33 cellular contexts compared by ENCODE assay signal in genomic region chr10:58753425-58753824, GRCh38.
"Had no signal": no experiment of that assay in that cellular context is flagged by ENCODE, and none has a peak within 500 bp of the region (broad histone marks: within the 10 kb centered on the region; RNA-seq: fewer than 3 reads in every experiment).

No MANE protein-coding gene starts in this region.

- H3K4me3 ChIP-seq: SJCRH30, SK-N-MC had no signal

- DNase-seq: activated CD4-positive, alpha-beta memory T cell treated with anti-CD3 and anti-CD28 coated beads, Interleukin-2, amount 10 ng/mL, durations not matched to agents 7 days and 5 days; activated CD4-positive, alpha-beta T cell treated with anti-CD3 and anti-CD28 coated beads for 1 hour; activated CD4-positive, alpha-beta T cell treated with anti-CD3 and anti-CD28 coated beads for 48 hours; activated CD4-positive, CD25-positive, alpha-beta regulatory T cell; activated CD8-positive, alpha-beta memory T cell treated with anti-CD3 and anti-CD28 coated beads for 24 hours; activated CD8-positive, alpha-beta memory T cell treated with anti-CD3 and anti-CD28 coated beads, Interleukin-2, amount 10 ng/mL, durations not matched to agents 7 days and 5 days; activated CD8-positive, alpha-beta memory T cell treated with anti-CD3 and anti-CD28 coated beads, Interleukin-2, amount 50 U/mL, for 48 hours; activated effector memory CD4-positive, alpha-beta T cell treated with Interleukin-2 at 50 U/mL for 16 hours; activated naive CD4-positive, alpha-beta T cell treated with anti-CD3 and anti-CD28 coated beads, Interleukin-2, amount 10 ng/mL, durations not matched to agents 7 days and 5 days; activated naive CD8-positive, alpha-beta T cell treated with anti-CD3 and anti-CD28 coated beads, Interleukin-2, amount 50 U/mL, for 24 hours; activated T-cell treated with anti-CD3 and anti-CD28 coated beads, Interleukin-2, amount 50 U/mL, for 48 hours; anterior cingulate cortex; brain microvascular endothelial cell; MM.1S; MV-4-11; NCI-H1092; NCI-H1436 treated with DMSO at 0.1 percent for 48 hours; NCI-H1694 treated with DMSO at 0.1 percent for 48 hours; NCI-H2029; NCI-H345; NCI-H524 treated with DMSO at 0.1 percent for 48 hours; SHP77; SJCRH30; SW 1271; T-helper 1 cell; T-helper 2 cell; T-helper 9 cell; WERI-Rb-1 had no signal

- H3K36me3 Mint-ChIP-seq: activated CD8-positive, alpha-beta memory T cell treated with anti-CD3 and anti-CD28 coated beads, Interleukin-2, amount 10 ng/mL, durations not matched to agents 7 days and 5 days; activated naive CD4-positive, alpha-beta T cell treated with anti-CD3 and anti-CD28 coated beads, Interleukin-2, amount 10 ng/mL, durations not matched to agents 7 days and 5 days; activated naive CD8-positive, alpha-beta T cell had no signal

- H3K36me3 ChIP-seq: brain microvascular endothelial cell, SJCRH30, WERI-Rb-1 had no signal

- H3K27me3 Mint-ChIP-seq: activated CD8-positive, alpha-beta memory T cell treated with anti-CD3 and anti-CD28 coated beads, Interleukin-2, amount 10 ng/mL, durations not matched to agents 7 days and 5 days; activated naive CD4-positive, alpha-beta T cell treated with anti-CD3 and anti-CD28 coated beads, Interleukin-2, amount 10 ng/mL, durations not matched to agents 7 days and 5 days; activated naive CD8-positive, alpha-beta T cell treated with anti-CD3 and anti-CD28 coated beads, Interleukin-2, amount 50 U/mL, for 24 hours; central memory CD8-positive, alpha-beta T cell had no signal

- H3K27ac ChIP-seq: brain microvascular endothelial cell, KMS-11, SJCRH30, SK-N-MC, WERI-Rb-1 had no signal

- H3K9me3 Mint-ChIP-seq: activated CD4-positive, alpha-beta memory T cell treated with anti-CD3 and anti-CD28 coated beads, Interleukin-2, amount 10 ng/mL, durations not matched to agents 7 days and 5 days; activated naive CD4-positive, alpha-beta T cell treated with anti-CD3 and anti-CD28 coated beads, Interleukin-2, amount 10 ng/mL, durations not matched to agents 7 days and 5 days; activated naive CD8-positive, alpha-beta T cell treated with anti-CD3 and anti-CD28 coated beads, Interleukin-2, amount 50 U/mL, for 24 hours; central memory CD8-positive, alpha-beta T cell had no signal

- H3K9ac ChIP-seq: KMS-11 had no signal

- H3K4me1 Mint-ChIP-seq: activated CD4-positive, alpha-beta memory T cell treated with anti-CD3 and anti-CD28 coated beads, Interleukin-2, amount 10 ng/mL, durations not matched to agents 7 days and 5 days; activated CD8-positive, alpha-beta memory T cell treated with anti-CD3 and anti-CD28 coated beads, Interleukin-2, amount 10 ng/mL, durations not matched to agents 7 days and 5 days; activated naive CD4-positive, alpha-beta T cell treated with anti-CD3 and anti-CD28 coated beads, Interleukin-2, amount 10 ng/mL, durations not matched to agents 7 days and 5 days; activated naive CD8-positive, alpha-beta T cell treated with anti-CD3 and anti-CD28 coated beads, Interleukin-2, amount 50 U/mL, for 24 hours; central memory CD8-positive, alpha-beta T cell had no signal

- H3K9me3 ChIP-seq: SJCRH30 had no signal

- H3K27me3 ChIP-seq: brain microvascular endothelial cell, SJCRH30 had no signal

- H3K4me2 ChIP-seq: KMS-11 had no signal

- H3K27ac Mint-ChIP-seq: activated CD4-positive, alpha-beta memory T cell treated with anti-CD3 and anti-CD28 coated beads, Interleukin-2, amount 10 ng/mL, durations not matched to agents 7 days and 5 days; activated CD8-positive, alpha-beta memory T cell treated with anti-CD3 and anti-CD28 coated beads, Interleukin-2, amount 10 ng/mL, durations not matched to agents 7 days and 5 days; activated naive CD4-positive, alpha-beta T cell treated with anti-CD3 and anti-CD28 coated beads, Interleukin-2, amount 10 ng/mL, durations not matched to agents 7 days and 5 days; activated naive CD8-positive, alpha-beta T cell; activated naive CD8-positive, alpha-beta T cell treated with anti-CD3 and anti-CD28 coated beads, Interleukin-2, amount 50 U/mL, for 24 hours had no signal

- ATAC-seq: activated CD8-positive, alpha-beta memory T cell treated with anti-CD3 and anti-CD28 coated beads, Interleukin-2, amount 10 ng/mL, durations not matched to agents 7 days and 5 days; activated naive CD8-positive, alpha-beta T cell treated with anti-CD3 and anti-CD28 coated beads, Interleukin-2, amount 50 U/mL, for 24 hours; Panc1 had no signal

- H3K4me3 Mint-ChIP-seq: activated CD4-positive, alpha-beta memory T cell treated with anti-CD3 and anti-CD28 coated beads, Interleukin-2, amount 10 ng/mL, durations not matched to agents 7 days and 5 days; activated CD8-positive, alpha-beta memory T cell treated with anti-CD3 and anti-CD28 coated beads, Interleukin-2, amount 10 ng/mL, durations not matched to agents 7 days and 5 days; activated naive CD4-positive, alpha-beta T cell treated with anti-CD3 and anti-CD28 coated beads, Interleukin-2, amount 10 ng/mL, durations not matched to agents 7 days and 5 days; activated naive CD8-positive, alpha-beta T cell; activated naive CD8-positive, alpha-beta T cell treated with anti-CD3 and anti-CD28 coated beads, Interleukin-2, amount 50 U/mL, for 24 hours; central memory CD8-positive, alpha-beta T cell had no signal
